ENCODE assay signal across 7 cellular contexts in the genomic region with DNA sequence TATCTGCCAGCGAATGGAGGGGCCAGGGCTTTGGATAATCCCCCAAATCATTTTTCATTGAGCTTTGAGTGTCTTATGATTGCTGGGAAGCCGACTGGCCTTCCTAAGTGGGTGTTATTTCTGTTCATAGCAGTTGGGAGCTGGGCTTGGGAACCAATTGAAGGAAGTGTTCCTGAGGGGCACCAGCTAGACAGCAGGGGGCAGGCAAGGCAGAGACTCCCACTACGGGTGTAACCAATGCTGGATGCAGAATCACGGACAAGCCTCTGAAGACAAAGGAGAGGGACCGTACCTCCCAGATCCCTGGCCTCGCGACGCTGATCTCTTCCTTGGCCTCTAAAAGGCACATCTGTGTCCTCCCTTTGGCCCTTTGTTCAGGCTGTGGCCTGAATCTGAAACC.
DNase-seq lines count a peak whose midpoint lies in the region; ATAC-seq, FAIRE-seq and TF ChIP-seq lines count a peak whose summit lies in the region.

No MANE protein-coding gene starts in this region.

- FAIRE-seq in RCC 7860 (lab: Jason Lieb, UNC), result no peak

- no peak overlapping the region for H2AFZ ChIP-seq in fibroblast of lung (ENCODE audit: low read length)

- H3K36me3 ChIP-seq in HAP-1 (replicated peaks) (no peaks in the 10 kb centered on the region), fibroblast of lung (ENCODE audit: control insufficient read depth, insufficient read depth, low read length) (no peaks in the 10 kb centered on the region)

- DNase-seq in HAP-1 (ENCODE audit: low spot score in 2 of 2) (peak; percentile 14 to 63), NCI-H82 treated with DMSO at 0.1 percent for 48 hours (lab: John Stamatoyannopoulos, UW; ENCODE audit: unreplicated experiment) (peak; percentile 89), fibroblast of lung (ENCODE audit: low read depth in 2 of 2) (peak; percentile 11 to 40), occipital lobe (lab: John Stamatoyannopoulos, UW) (peak; percentile 32), RCC 7860 (ENCODE audit: low spot score) (no peak)

- in situ Hi-C loops in HAP-1 (cut with MboI; ENCODE audit: low sequenced_read_pairs), result no loop called here

- no peak overlapping the region for H3K4me2 ChIP-seq in fibroblast of lung (ENCODE audit: extremely low read depth, insufficient read depth, low read length)

- H3K4me3 ChIP-seq in HAP-1 (no peak overlapping the region), fibroblast of lung (replicated peaks in 1 of 4; ENCODE audit: control extremely low read depth in 1 of 4, insufficient read depth in 1 of 4, low read depth in 3 of 4, low read length in 4 of 4) (no peak overlapping the region)

- H4K20me1 ChIP-seq in fibroblast of lung (ENCODE audit: control insufficient read depth, extremely low read depth, insufficient read depth, low read length), result no peaks in the 10 kb centered on the region

- H3K4me1 ChIP-seq in HAP-1 (no peaks in the 10 kb centered on the region), fibroblast of lung (ENCODE audit: control insufficient read depth, extremely low read depth, insufficient read depth, low read length) (no peaks in the 10 kb centered on the region)

- ATAC-seq in GM21526 (IDR thresholded peaks at IDR 0.05; ENCODE audit: low FRiP score, unreplicated experiment) (no peak), HG03159 (IDR thresholded peaks at IDR 0.05; ENCODE audit: unreplicated experiment) (no peak)

- H3K27me3 ChIP-seq in HAP-1 (ENCODE audit: low read depth) (peaks cover 9% of the 10 kb centered on the region), fibroblast of lung (ENCODE audit: control insufficient read depth, insufficient read depth, low read length) (peaks cover 3% of the 10 kb centered on the region)

- H3K79me2 ChIP-seq in fibroblast of lung (ENCODE audit: control insufficient read depth, insufficient read depth, low read length), result no peaks in the 10 kb centered on the region

- TF ChIP-seq CTCF in fibroblast of lung (conservative IDR thresholded peaks at IDR 0.05 in 1 of 2, IDR thresholded peaks at IDR 0.05 in 1 of 2; ENCODE audit: low read depth in 1 of 2, low read length in 2 of 2), result peak; percentile 13 to 57

- no peak overlapping the region for H3K9ac ChIP-seq in fibroblast of lung (ENCODE audit: insufficient read depth, low read length)

- H3K9me3 ChIP-seq in HAP-1 (no peaks in the 10 kb centered on the region), fibroblast of lung (ENCODE audit: control insufficient read depth, insufficient read depth, low read depth, low read length) (no peaks in the 10 kb centered on the region)

- H3K27ac ChIP-seq in fibroblast of lung (ENCODE audit: insufficient read depth, low read length), result no peak overlapping the region
